In the genomic region with DNA sequence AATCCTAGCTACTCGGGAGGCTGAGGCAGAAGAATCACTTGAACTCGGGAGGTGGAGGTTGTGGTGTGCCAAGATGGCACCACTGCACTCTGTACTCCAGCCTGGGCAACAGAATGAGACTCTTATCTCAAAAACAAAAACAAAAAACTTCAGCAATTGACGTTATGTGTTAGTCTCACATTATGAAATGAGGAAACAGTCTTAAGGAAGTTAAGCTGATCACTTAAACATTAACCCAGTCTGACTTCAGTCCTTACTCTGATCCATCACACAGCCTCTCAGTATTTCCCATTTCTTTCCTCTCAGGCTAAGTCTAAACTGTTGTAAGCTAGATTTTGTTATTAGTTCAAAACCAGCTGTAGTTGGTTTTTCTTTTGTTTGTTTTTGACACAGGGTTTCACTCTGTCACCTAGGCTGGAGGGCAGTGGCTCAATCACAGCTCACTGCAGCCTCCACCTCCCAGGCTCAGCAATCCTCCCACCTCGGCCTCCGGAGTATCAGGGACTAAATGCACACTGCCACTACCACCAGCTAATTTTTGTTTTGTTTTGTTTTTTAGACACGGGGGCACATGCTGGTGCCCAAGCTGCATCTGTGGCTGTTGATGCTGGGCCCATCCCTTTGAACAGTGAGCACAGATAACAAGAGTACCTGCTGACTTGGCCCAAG, we compare ENCODE assay signal across 2 cellular contexts.
TF ChIP-seq lines count a peak whose summit lies in the region.

No MANE protein-coding gene starts in this region.

TF ChIP-seq in A549, 52 proteins besides CTCF, POLR2A, EP300 and RAD21:
- TF ChIP-seq CHD4 (IDR thresholded peaks at IDR 0.05; ENCODE audit: borderline replicate concordance) (no peak), KDM5A (IDR thresholded peaks at IDR 0.05) (no peak), CHD2 (IDR thresholded peaks at IDR 0.05; ENCODE audit: low read length, partially characterized antibody) (no peak), RFX5 (IDR thresholded peaks at IDR 0.05) (no peak), CBX2 (IDR thresholded peaks at IDR 0.05; ENCODE audit: borderline replicate concordance, low read depth) (no peak), PHF8 (IDR thresholded peaks at IDR 0.05; ENCODE audit: borderline replicate concordance, low read depth) (no peak), NFE2L2 (conservative IDR thresholded peaks at IDR 0.05; ENCODE audit: low read length) (no peak), NPAS2 (CRISPR knock-in tag; IDR thresholded peaks at IDR 0.05; ENCODE audit: borderline replicate concordance) (no peak), RCOR1 (IDR thresholded peaks at IDR 0.05; ENCODE audit: low read depth, low read length) (no peak)
- TF ChIP-seq, protein P1, sequence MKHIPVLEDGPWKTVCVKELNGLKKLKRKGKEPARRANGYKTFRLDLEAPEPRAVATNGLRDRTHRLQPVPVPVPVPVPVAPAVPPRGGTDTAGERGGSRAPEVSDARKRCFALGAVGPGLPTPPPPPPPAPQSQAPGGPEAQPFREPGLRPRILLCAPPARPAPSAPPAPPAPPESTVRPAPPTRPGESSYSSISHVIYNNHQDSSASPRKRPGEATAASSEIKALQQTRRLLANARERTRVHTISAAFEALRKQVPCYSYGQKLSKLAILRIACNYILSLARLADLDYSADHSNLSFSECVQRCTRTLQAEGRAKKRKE (CRISPR knock-in tag; IDR thresholded peaks at IDR 0.05; ENCODE audit: low read depth), result no peak
- TF ChIP-seq, protein P2, sequence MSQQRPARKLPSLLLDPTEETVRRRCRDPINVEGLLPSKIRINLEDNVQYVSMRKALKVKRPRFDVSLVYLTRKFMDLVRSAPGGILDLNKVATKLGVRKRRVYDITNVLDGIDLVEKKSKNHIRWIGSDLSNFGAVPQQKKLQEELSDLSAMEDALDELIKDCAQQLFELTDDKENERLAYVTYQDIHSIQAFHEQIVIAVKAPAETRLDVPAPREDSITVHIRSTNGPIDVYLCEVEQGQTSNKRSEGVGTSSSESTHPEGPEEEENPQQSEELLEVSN (IDR thresholded peaks at IDR 0.05; ENCODE audit: borderline replicate concordance, low read depth), result no peak
- TF ChIP-seq, protein P3, sequence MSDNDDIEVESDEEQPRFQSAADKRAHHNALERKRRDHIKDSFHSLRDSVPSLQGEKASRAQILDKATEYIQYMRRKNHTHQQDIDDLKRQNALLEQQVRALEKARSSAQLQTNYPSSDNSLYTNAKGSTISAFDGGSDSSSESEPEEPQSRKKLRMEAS (IDR thresholded peaks at IDR 0.05), result no peak
- TF ChIP-seq, protein P4, sequence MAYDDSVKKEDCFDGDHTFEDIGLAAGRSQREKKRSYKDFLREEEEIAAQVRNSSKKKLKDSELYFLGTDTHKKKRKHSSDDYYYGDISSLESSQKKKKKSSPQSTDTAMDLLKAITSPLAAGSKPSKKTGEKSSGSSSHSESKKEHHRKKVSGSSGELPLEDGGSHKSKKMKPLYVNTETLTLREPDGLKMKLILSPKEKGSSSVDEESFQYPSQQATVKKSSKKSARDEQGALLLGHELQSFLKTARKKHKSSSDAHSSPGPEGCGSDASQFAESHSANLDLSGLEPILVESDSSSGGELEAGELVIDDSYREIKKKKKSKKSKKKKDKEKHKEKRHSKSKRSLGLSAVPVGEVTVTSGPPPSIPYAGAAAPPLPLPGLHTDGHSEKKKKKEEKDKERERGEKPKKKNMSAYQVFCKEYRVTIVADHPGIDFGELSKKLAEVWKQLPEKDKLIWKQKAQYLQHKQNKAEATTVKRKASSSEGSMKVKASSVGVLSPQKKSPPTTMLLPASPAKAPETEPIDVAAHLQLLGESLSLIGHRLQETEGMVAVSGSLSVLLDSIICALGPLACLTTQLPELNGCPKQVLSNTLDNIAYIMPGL (CRISPR knock-in tag; IDR thresholded peaks at IDR 0.05; ENCODE audit: borderline replicate concordance), result no peak

TF ChIP-seq in GM12878, 131 proteins besides CTCF, POLR2A, EP300 and RAD21:
- TF ChIP-seq HDGF (IDR thresholded peaks at IDR 0.05) (no peak), IKZF2 (IDR thresholded peaks at IDR 0.05) (no peak), NBN (IDR thresholded peaks at IDR 0.05) (no peak), IRF4 (IDR thresholded peaks at IDR 0.05; ENCODE audit: low read depth, low read length) (no peak), YY1 (IDR thresholded peaks at IDR 0.05; ENCODE audit: low read depth, low read length) (no peak), BCL11A (IDR thresholded peaks at IDR 0.05; ENCODE audit: low read depth, low read length) (no peak), KLF5 (IDR thresholded peaks at IDR 0.05; ENCODE audit: partially characterized antibody) (no peak), DPF2 (IDR thresholded peaks at IDR 0.05) (no peak), POU2F2 (IDR thresholded peaks at IDR 0.05; ENCODE audit: borderline replicate concordance, low read depth, low read length) (no peak), SREBF1 (IDR thresholded peaks at IDR 0.05; ENCODE audit: low read length) (no peak), MEF2B (IDR thresholded peaks at IDR 0.05; ENCODE audit: partially characterized antibody, poor library complexity, severe bottlenecking) (no peak)
- TF ChIP-seq, protein P5, sequence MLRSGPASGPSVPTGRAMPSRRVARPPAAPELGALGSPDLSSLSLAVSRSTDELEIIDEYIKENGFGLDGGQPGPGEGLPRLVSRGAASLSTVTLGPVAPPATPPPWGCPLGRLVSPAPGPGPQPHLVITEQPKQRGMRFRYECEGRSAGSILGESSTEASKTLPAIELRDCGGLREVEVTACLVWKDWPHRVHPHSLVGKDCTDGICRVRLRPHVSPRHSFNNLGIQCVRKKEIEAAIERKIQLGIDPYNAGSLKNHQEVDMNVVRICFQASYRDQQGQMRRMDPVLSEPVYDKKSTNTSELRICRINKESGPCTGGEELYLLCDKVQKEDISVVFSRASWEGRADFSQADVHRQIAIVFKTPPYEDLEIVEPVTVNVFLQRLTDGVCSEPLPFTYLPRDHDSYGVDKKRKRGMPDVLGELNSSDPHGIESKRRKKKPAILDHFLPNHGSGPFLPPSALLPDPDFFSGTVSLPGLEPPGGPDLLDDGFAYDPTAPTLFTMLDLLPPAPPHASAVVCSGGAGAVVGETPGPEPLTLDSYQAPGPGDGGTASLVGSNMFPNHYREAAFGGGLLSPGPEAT (IDR thresholded peaks at IDR 0.05; ENCODE audit: low read depth), result no peak
- TF ChIP-seq, protein P6, sequence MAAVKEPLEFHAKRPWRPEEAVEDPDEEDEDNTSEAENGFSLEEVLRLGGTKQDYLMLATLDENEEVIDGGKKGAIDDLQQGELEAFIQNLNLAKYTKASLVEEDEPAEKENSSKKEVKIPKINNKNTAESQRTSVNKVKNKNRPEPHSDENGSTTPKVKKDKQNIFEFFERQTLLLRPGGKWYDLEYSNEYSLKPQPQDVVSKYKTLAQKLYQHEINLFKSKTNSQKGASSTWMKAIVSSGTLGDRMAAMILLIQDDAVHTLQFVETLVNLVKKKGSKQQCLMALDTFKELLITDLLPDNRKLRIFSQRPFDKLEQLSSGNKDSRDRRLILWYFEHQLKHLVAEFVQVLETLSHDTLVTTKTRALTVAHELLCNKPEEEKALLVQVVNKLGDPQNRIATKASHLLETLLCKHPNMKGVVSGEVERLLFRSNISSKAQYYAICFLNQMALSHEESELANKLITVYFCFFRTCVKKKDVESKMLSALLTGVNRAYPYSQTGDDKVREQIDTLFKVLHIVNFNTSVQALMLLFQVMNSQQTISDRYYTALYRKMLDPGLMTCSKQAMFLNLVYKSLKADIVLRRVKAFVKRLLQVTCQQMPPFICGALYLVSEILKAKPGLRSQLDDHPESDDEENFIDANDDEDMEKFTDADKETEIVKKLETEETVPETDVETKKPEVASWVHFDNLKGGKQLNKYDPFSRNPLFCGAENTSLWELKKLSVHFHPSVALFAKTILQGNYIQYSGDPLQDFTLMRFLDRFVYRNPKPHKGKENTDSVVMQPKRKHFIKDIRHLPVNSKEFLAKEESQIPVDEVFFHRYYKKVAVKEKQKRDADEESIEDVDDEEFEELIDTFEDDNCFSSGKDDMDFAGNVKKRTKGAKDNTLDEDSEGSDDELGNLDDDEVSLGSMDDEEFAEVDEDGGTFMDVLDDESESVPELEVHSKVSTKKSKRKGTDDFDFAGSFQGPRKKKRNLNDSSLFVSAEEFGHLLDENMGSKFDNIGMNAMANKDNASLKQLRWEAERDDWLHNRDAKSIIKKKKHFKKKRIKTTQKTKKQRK (IDR thresholded peaks at IDR 0.05; ENCODE audit: low read depth, low read length), result no peak
- TF ChIP-seq, protein P7, sequence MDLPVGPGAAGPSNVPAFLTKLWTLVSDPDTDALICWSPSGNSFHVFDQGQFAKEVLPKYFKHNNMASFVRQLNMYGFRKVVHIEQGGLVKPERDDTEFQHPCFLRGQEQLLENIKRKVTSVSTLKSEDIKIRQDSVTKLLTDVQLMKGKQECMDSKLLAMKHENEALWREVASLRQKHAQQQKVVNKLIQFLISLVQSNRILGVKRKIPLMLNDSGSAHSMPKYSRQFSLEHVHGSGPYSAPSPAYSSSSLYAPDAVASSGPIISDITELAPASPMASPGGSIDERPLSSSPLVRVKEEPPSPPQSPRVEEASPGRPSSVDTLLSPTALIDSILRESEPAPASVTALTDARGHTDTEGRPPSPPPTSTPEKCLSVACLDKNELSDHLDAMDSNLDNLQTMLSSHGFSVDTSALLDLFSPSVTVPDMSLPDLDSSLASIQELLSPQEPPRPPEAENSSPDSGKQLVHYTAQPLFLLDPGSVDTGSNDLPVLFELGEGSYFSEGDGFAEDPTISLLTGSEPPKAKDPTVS (IDR thresholded peaks at IDR 0.05; ENCODE audit: low read depth, low read length), result no peak
- TF ChIP-seq, protein P8, sequence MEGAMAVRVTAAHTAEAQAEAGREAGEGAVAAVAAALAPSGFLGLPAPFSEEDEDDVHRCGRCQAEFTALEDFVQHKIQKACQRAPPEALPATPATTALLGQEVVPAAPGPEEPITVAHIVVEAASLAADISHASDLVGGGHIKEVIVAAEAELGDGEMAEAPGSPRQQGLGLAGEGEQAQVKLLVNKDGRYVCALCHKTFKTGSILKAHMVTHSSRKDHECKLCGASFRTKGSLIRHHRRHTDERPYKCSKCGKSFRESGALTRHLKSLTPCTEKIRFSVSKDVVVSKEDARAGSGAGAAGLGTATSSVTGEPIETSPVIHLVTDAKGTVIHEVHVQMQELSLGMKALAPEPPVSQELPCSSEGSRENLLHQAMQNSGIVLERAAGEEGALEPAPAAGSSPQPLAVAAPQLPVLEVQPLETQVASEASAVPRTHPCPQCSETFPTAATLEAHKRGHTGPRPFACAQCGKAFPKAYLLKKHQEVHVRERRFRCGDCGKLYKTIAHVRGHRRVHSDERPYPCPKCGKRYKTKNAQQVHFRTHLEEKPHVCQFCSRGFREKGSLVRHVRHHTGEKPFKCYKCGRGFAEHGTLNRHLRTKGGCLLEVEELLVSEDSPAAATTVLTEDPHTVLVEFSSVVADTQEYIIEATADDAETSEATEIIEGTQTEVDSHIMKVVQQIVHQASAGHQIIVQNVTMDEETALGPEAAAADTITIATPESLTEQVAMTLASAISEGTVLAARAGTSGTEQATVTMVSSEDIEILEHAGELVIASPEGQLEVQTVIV (IDR thresholded peaks at IDR 0.05; ENCODE audit: borderline replicate concordance, partially characterized antibody), result no peak
